ENCODE assay signal across 11 cellular contexts in genomic region chr13:112768795-112769411, GRCh38.
DNase-seq lines count a peak whose midpoint lies in the region; ATAC-seq and TF ChIP-seq lines count a peak whose summit lies in the region.
"Had no signal": no experiment of that assay in that cellular context is flagged by ENCODE, and none has a peak within 500 bp of the region (broad histone marks: within the 10 kb centered on the region; RNA-seq: fewer than 3 reads in every experiment).

No MANE protein-coding gene starts in this region.

- H3K4me1 ChIP-seq in skeletal muscle tissue (ENCODE audit: control insufficient read depth in 3 of 3, insufficient read depth in 3 of 3, low read length in 3 of 3) = peaks cover 10 to 22% (median 12%) of the 10 kb centered on the region in 3 donors

- no peaks in the 10 kb centered on the region for H3K27me3 Mint-ChIP-seq in WTC11 (ENCODE audit: low read depth)

- POLR2A ChIA-PET in WTC11 (lab: Charles Lee) = no interaction called here

- H3K4me3 ChIP-seq in skeletal muscle tissue (ENCODE audit: low read length in 3 of 3) = peak overlapping the region in 2 of 3 donors; percentile 27 to 35
- H3K4me3 ChIP-seq: K562 had no signal

- H3K27me3 ChIP-seq in skeletal muscle tissue (ENCODE audit: control insufficient read depth in 3 of 3, insufficient read depth in 3 of 3, low read length in 3 of 3) = no peaks in the 10 kb centered on the region

- TF ChIP-seq CTCF in WTC11 (IDR thresholded peaks at IDR 0.05) = no peak

- H3K9me3 Mint-ChIP-seq in WTC11 = no peaks in the 10 kb centered on the region

- no peaks in the 10 kb centered on the region for H3K36me3 Mint-ChIP-seq in WTC11

- no peak overlapping the region for H3K4me3 Mint-ChIP-seq in WTC11
- H3K4me3 Mint-ChIP-seq: activated naive CD8-positive, alpha-beta T cell treated with anti-CD3 and anti-CD28 coated beads, Interleukin-2, amount 10 ng/mL, durations not matched to agents 7 days and 5 days had no signal

- no peak overlapping the region for H3K27ac ChIP-seq in skeletal muscle tissue (ENCODE audit: low read depth, low read length)
- H3K27ac ChIP-seq: WERI-Rb-1 had no signal

- peak overlapping the region; percentile 86 for H3K27ac Mint-ChIP-seq in WTC11
- H3K27ac Mint-ChIP-seq: activated naive CD8-positive, alpha-beta T cell treated with anti-CD3 and anti-CD28 coated beads, Interleukin-2, amount 10 ng/mL, durations not matched to agents 7 days and 5 days had no signal

- no peaks in the 10 kb centered on the region for H3K9me3 ChIP-seq in skeletal muscle tissue (ENCODE audit: control insufficient read depth in 3 of 3, low read length in 3 of 3)

- H3K4me1 Mint-ChIP-seq in WTC11 = peaks cover 64% of the 10 kb centered on the region

- CTCF ChIA-PET in WTC11 (lab: Charles Lee) = interaction anchor here (1.0 to 1.2 kb wide), 2 partner anchors 128 to 135 kb away, joined by 3 read pairs; no protein-coding TSS in a partner anchor

- no peak for DNase-seq in WTC11 (ENCODE audit: low spot score)
- DNase-seq in left ventricle myocardium superior = peak; percentile 85
- DNase-seq in NCI-H187 treated with DMSO at 0.1 percent for 48 hours (lab: John Stamatoyannopoulos, UW) = no peak
- DNase-seq in cortex of kidney (lab: John Stamatoyannopoulos, UW) = no peak
- no peak for DNase-seq in putamen (ENCODE audit: low spot score)
- DNase-seq: activated naive CD8-positive, alpha-beta T cell treated with anti-CD3 and anti-CD28 coated beads, Interleukin-2, amount 10 ng/mL, durations not matched to agents 7 days and 5 days; NCI-H2171; WERI-Rb-1 had no signal

- intact Hi-C loops in left ventricle myocardium superior (cut with micrococcal nuclease) = no loop called here

- peak; percentile 49 for ATAC-seq in GM19351 (IDR thresholded peaks at IDR 0.05; ENCODE audit: unreplicated experiment)
- ATAC-seq in WTC11 = no peak
- ATAC-seq in left ventricle myocardium superior = peak; percentile 82
- ATAC-seq: K562 had no signal

- peak overlapping the region in 1 of 3 donors; percentile 64 for H3K9ac ChIP-seq in skeletal muscle tissue (ENCODE audit: low read depth in 1 of 3, low read length in 3 of 3)

- no peaks in the 10 kb centered on the region for H3K36me3 ChIP-seq in skeletal muscle tissue (ENCODE audit: control insufficient read depth in 3 of 3, insufficient read depth in 3 of 3, low read length in 3 of 3)
- H3K36me3 ChIP-seq: WERI-Rb-1 had no signal

TF ChIP-seq in WTC11, 78 proteins besides CTCF, POLR2A, EP300 and RAD21:
- no peak for TF ChIP-seq ELF4 (CRISPR knock-in tag; IDR thresholded peaks at IDR 0.05; ENCODE audit: low read depth)
- TF ChIP-seq ZNF512 (CRISPR knock-in tag; IDR thresholded peaks at IDR 0.05; ENCODE audit: borderline replicate concordance) = no peak
- TF ChIP-seq ZNF138 (CRISPR knock-in tag; conservative IDR thresholded peaks at IDR 0.05) = no peak
